9 cellular contexts compared by ENCODE assay signal in the genomic region with DNA sequence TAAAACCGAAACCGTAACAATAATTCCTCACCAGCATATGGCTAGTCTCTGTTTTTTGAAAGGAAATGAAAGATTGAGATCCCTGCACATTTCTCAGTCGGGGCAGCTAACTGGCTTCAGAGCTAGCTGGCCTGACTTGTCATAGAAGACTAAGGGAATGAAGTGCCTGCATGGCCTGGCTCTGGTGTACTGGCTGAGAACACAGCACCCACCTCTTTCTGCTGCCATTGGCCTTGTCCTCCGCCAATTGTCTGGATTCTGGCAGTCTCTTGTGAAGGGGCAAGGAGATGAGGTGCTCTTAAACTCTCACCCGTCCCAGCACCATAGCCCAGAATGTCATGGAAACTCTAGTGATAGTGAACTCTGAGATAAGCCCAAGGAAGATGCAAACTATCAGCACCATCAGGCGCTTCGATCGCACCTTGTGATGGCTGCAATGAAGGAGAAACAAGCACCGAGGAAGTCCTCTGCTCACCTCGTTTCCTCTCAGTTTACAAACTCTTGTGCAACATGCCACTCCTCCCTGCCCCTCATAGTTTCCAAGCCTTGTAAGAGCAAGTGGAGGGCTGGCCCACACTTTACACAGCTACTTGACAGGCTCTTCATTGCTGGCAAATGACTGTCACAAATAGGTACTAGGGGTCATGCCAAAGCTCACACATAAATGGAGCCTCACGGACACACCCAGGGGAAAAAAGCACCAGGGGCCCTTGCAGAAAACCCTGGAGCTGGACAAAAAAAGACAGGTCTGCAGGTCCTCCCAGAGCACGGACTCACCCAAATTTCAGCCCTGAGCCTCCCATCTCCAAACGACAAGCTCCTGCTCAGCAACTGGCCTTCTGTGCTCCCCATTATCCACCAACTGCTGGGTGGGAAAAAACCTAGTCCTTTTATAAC. TPM values are rescaled to one million over a fixed set of nuclear protein-coding genes. Genes with fewer than 3 reads are reported as not detected.
DNase-seq lines count a peak whose midpoint lies in the region; ATAC-seq, FAIRE-seq and TF ChIP-seq lines count a peak whose summit lies in the region.
"Had no signal": no experiment of that assay in that cellular context is flagged by ENCODE, and none has a peak within 500 bp of the region (broad histone marks: within the 10 kb centered on the region; RNA-seq: fewer than 3 reads in every experiment).

No MANE protein-coding gene starts in this region.

- no peaks in the 10 kb centered on the region for H3K36me3 ChIP-seq in pancreas

- intact Hi-C loops in pancreas (cut with DNase I) = no loop called here

- no peak for DNase-seq in HFF-Myc (ENCODE audit: extremely low read depth, low read depth)
- no peak for DNase-seq in WTC11 (ENCODE audit: low spot score)
- no peak for DNase-seq in endothelial cell (ENCODE audit: low spot score)
- peak in 1 of 6 donors; percentile 19 for DNase-seq in pancreas
- DNase-seq in H54 (ENCODE audit: insufficient read length, low spot score) = no peak
- DNase-seq in central memory CD4-positive, alpha-beta T cell = no peak
- DNase-seq in amniotic stem cell (lab: John Stamatoyannopoulos, UW) = no peak

- H3K4me3 Mint-ChIP-seq in WTC11 (peak overlapping the region; percentile 94), endothelial cell (ENCODE audit: unreplicated experiment) (peak overlapping the region; percentile 93)

- TF ChIP-seq POLR2A in H54 (IDR thresholded peaks at IDR 0.05; ENCODE audit: low read depth, low read length) = no peak

- no peak overlapping the region for H3K27ac ChIP-seq in pancreas

- H3K4me3 ChIP-seq in HFF-Myc (replicated peaks; ENCODE audit: low read depth, low read length) (peak overlapping the region; percentile 65), pancreas (peak overlapping the region in 3 of 4 donors; percentile 66 to 96 (median 88))

- no peak for ATAC-seq in WTC11
- no peak for ATAC-seq in pancreas
- ATAC-seq in GM19467 (IDR thresholded peaks at IDR 0.05; ENCODE audit: unreplicated experiment) = no peak

- TF ChIP-seq CTCF in HFF-Myc (IDR thresholded peaks at IDR 0.05; ENCODE audit: low read depth, low read length, missing control alignments) (no peak), WTC11 (IDR thresholded peaks at IDR 0.05) (no peak), endothelial cell (IDR thresholded peaks at IDR 0.05; ENCODE audit: unreplicated experiment) (no peak), pancreas (IDR thresholded peaks at IDR 0.05) (no peak)

- H3K9me3 Mint-ChIP-seq in WTC11 (no peaks in the 10 kb centered on the region), endothelial cell (ENCODE audit: unreplicated experiment) (no peaks in the 10 kb centered on the region)

- H3K27me3 Mint-ChIP-seq in WTC11 (ENCODE audit: low read depth) (no peaks in the 10 kb centered on the region), endothelial cell (ENCODE audit: unreplicated experiment) (peaks cover 3% of the 10 kb centered on the region)

- CTCF ChIA-PET in WTC11 (lab: Charles Lee) = interaction anchor here (1.3 to 2.5 kb wide), 3 partner anchors 9 to 88 kb away, joined by 3 to 33 read pairs (median 6); a partner anchor contains a TSS

- FAIRE-seq in pancreas (lab: Jason Lieb, UNC) (no peak), H54 (lab: Jason Lieb, UNC) (no peak)
- FAIRE-seq: TTC549 had no signal

- H3K4me1 Mint-ChIP-seq in WTC11 (peaks cover 20% of the 10 kb centered on the region), endothelial cell (ENCODE audit: unreplicated experiment) (peaks cover 20% of the 10 kb centered on the region)

- 77 to 81% methylated on average over 13 of the region's 13 CpGs for WGBS in pancreas, 2 donors

- H3K9me3 ChIP-seq in pancreas = no peaks in the 10 kb centered on the region

- H3K4me1 ChIP-seq in pancreas = peaks cover 0 to 9% (median 0%) of the 10 kb centered on the region in 3 donors

- POLR2A ChIA-PET in WTC11 (lab: Charles Lee) = interaction anchor here (1.4 to 1.6 kb wide), 2 partner anchors 99 to 122 kb away, joined by 3 to 8 read pairs; a partner anchor contains a TSS

- no peaks in the 10 kb centered on the region for H3K27me3 ChIP-seq in pancreas

- H3K36me3 Mint-ChIP-seq in WTC11 (peaks cover 2% of the 10 kb centered on the region; the same call in 1 of the 2 replicates), endothelial cell (ENCODE audit: low read depth, unreplicated experiment) (peaks cover 7% of the 10 kb centered on the region)

- H3K27ac Mint-ChIP-seq in WTC11 (peak overlapping the region; percentile 70), endothelial cell (ENCODE audit: unreplicated experiment) (peak overlapping the region; percentile 38)

TF ChIP-seq in WTC11, 78 proteins besides CTCF, POLR2A, EP300 and RAD21 (continues in another document):
- TF ChIP-seq, protein P1, sequence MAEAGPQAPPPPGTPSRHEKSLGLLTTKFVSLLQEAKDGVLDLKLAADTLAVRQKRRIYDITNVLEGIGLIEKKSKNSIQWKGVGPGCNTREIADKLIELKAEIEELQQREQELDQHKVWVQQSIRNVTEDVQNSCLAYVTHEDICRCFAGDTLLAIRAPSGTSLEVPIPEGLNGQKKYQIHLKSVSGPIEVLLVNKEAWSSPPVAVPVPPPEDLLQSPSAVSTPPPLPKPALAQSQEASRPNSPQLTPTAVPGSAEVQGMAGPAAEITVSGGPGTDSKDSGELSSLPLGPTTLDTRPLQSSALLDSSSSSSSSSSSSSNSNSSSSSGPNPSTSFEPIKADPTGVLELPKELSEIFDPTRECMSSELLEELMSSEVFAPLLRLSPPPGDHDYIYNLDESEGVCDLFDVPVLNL (CRISPR knock-in tag; IDR thresholded peaks at IDR 0.05; ENCODE audit: borderline replicate concordance, low read depth) = no peak
- TF ChIP-seq, protein P2, sequence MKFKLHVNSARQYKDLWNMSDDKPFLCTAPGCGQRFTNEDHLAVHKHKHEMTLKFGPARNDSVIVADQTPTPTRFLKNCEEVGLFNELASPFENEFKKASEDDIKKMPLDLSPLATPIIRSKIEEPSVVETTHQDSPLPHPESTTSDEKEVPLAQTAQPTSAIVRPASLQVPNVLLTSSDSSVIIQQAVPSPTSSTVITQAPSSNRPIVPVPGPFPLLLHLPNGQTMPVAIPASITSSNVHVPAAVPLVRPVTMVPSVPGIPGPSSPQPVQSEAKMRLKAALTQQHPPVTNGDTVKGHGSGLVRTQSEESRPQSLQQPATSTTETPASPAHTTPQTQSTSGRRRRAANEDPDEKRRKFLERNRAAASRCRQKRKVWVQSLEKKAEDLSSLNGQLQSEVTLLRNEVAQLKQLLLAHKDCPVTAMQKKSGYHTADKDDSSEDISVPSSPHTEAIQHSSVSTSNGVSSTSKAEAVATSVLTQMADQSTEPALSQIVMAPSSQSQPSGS (CRISPR knock-in tag; IDR thresholded peaks at IDR 0.05; ENCODE audit: borderline replicate concordance, low read depth) = no peak
- no peak for TF ChIP-seq ZNF232 (CRISPR knock-in tag; IDR thresholded peaks at IDR 0.05)
- no peak for TF ChIP-seq ZNF671 (CRISPR knock-in tag; IDR thresholded peaks at IDR 0.05)
- TF ChIP-seq GTF2I (CRISPR knock-in tag; conservative IDR thresholded peaks at IDR 0.05) = no peak
- no peak for TF ChIP-seq TEAD4 (CRISPR knock-in tag; IDR thresholded peaks at IDR 0.05)
- no peak for TF ChIP-seq SP1 (CRISPR knock-in tag; conservative IDR thresholded peaks at IDR 0.05)
- TF ChIP-seq, protein P3, sequence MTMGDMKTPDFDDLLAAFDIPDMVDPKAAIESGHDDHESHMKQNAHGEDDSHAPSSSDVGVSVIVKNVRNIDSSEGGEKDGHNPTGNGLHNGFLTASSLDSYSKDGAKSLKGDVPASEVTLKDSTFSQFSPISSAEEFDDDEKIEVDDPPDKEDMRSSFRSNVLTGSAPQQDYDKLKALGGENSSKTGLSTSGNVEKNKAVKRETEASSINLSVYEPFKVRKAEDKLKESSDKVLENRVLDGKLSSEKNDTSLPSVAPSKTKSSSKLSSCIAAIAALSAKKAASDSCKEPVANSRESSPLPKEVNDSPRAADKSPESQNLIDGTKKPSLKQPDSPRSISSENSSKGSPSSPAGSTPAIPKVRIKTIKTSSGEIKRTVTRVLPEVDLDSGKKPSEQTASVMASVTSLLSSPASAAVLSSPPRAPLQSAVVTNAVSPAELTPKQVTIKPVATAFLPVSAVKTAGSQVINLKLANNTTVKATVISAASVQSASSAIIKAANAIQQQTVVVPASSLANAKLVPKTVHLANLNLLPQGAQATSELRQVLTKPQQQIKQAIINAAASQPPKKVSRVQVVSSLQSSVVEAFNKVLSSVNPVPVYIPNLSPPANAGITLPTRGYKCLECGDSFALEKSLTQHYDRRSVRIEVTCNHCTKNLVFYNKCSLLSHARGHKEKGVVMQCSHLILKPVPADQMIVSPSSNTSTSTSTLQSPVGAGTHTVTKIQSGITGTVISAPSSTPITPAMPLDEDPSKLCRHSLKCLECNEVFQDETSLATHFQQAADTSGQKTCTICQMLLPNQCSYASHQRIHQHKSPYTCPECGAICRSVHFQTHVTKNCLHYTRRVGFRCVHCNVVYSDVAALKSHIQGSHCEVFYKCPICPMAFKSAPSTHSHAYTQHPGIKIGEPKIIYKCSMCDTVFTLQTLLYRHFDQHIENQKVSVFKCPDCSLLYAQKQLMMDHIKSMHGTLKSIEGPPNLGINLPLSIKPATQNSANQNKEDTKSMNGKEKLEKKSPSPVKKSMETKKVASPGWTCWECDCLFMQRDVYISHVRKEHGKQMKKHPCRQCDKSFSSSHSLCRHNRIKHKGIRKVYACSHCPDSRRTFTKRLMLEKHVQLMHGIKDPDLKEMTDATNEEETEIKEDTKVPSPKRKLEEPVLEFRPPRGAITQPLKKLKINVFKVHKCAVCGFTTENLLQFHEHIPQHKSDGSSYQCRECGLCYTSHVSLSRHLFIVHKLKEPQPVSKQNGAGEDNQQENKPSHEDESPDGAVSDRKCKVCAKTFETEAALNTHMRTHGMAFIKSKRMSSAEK (CRISPR knock-in tag; IDR thresholded peaks at IDR 0.05; ENCODE audit: borderline replicate concordance) = no peak
- TF ChIP-seq, protein P4, sequence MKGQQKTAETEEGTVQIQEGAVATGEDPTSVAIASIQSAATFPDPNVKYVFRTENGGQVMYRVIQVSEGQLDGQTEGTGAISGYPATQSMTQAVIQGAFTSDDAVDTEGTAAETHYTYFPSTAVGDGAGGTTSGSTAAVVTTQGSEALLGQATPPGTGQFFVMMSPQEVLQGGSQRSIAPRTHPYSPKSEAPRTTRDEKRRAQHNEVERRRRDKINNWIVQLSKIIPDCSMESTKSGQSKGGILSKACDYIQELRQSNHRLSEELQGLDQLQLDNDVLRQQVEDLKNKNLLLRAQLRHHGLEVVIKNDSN (CRISPR knock-in tag; IDR thresholded peaks at IDR 0.05) = no peak
- TF ChIP-seq TEAD1 (CRISPR knock-in tag; IDR thresholded peaks at IDR 0.05) = no peak
- no peak for TF ChIP-seq MYBL2 (CRISPR knock-in tag; IDR thresholded peaks at IDR 0.05)
- TF ChIP-seq NFATC4 (CRISPR knock-in tag; IDR thresholded peaks at IDR 0.05) = no peak
- no peak for TF ChIP-seq HMGA2 (CRISPR knock-in tag; IDR thresholded peaks at IDR 0.05)

RNA-seq across cellular contexts. Expression of a gene that starts 16.4 kb away (rescaled TPM):
- total RNA-seq in WTC11 (2021) (26.8 to 29.4 TPM (median 27.3 TPM) in 3 replicates), endothelial cell (ENCODE audit: unreplicated experiment) (18.4 TPM), pancreas (10 to 100 TPM in 5 of 6 donors, 1 to 10 TPM in 1; 7.5 to 16.1 (median 11.9) TPM)
- 10 to 100 TPM; 11.7 to 13.5 TPM for polyA plus RNA-seq in pancreas

RNA-seq across cellular contexts. Expression of a gene that starts 59.3 kb away (rescaled TPM):
- 96.5 to 126 TPM (median 96.5 TPM) in 3 replicates for total RNA-seq in WTC11 (2021)
- total RNA-seq in endothelial cell (ENCODE audit: unreplicated experiment) = 59.2 TPM
- total RNA-seq in pancreas = 10 to 100 TPM; 13.0 to 24.6 (median 19.4) TPM
- 10 to 100 TPM in 1 of 2 donors, 1 to 10 TPM in 1; 7.9 to 17.0 TPM for polyA plus RNA-seq in pancreas
